ENCODE assay signal across 1 cellular context in genomic region chr1:245932302-245932972, GRCh38.
TF ChIP-seq lines count a peak whose summit lies in the region.

No MANE protein-coding gene starts in this region.

TF ChIP-seq in GM23338, 12 proteins besides CTCF, POLR2A, EP300 and RAD21 (continued from another document):
- TF ChIP-seq ZNF462 (CRISPR knock-in tag; IDR thresholded peaks at IDR 0.05) (no peak), JUNB (IDR thresholded peaks at IDR 0.05; ENCODE audit: unreplicated experiment) (no peak), ZNF331 (CRISPR knock-in tag; IDR thresholded peaks at IDR 0.05; ENCODE audit: low read depth) (no peak), REST (IDR thresholded peaks at IDR 0.05; ENCODE audit: unreplicated experiment) (no peak), STAT1 (IDR thresholded peaks at IDR 0.05; ENCODE audit: unreplicated experiment) (no peak), POLR2AphosphoS5 (IDR thresholded peaks at IDR 0.05; ENCODE audit: low read depth) (no peak)
